In the genomic region with DNA sequence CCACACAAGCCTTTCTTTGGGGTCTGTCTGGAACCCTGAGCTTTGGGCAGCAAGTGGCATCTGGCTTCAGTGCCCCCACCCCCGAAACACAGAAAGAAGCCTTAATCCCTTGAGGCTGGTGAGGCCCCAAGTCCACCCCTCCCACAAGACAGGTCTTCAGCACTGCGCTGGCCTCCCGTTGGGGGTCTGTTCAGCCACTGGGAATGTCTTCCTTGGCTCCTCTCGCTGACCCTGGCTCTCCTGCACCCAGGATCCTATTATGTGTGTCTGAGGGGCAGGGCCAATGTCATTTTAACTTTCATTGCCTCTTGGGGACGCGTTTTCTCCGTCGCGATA, we compare ENCODE assay signal across 9 cellular contexts. TPM values are rescaled to one million over a fixed set of nuclear protein-coding genes. Genes with fewer than 3 reads are reported as not detected.
A peak's percentile ranks its signal among the peaks of the same experiment; 100 is the strongest.
DNase-seq lines count a peak whose midpoint lies in the region; ATAC-seq and TF ChIP-seq lines count a peak whose summit lies in the region.
"Had no signal": no experiment of that assay in that cellular context is flagged by ENCODE, and none has a peak within 500 bp of the region (broad histone marks: within the 10 kb centered on the region; RNA-seq: fewer than 3 reads in every experiment).

No MANE protein-coding gene starts in this region.

- H3K9me3 ChIP-seq in iPS-20b (ENCODE audit: insufficient read depth, low read depth, low read length) (no peaks in the 10 kb centered on the region), thyroid gland (no peaks in the 10 kb centered on the region)

- no peak for TF ChIP-seq CTCF in thyroid gland (IDR thresholded peaks at IDR 0.05)

- no peak for TF ChIP-seq POLR2A in thyroid gland (IDR thresholded peaks at IDR 0.05)

- 10 to 21% methylated on average over 7 to 9 of the region's 9 CpGs for WGBS in thyroid gland, 2 donors

- peaks cover 23% of the 10 kb centered on the region for H3K36me3 ChIP-seq in iPS-20b (ENCODE audit: insufficient read depth, low read depth, low read length)
- H3K36me3 ChIP-seq in thyroid gland: peaks cover 19 to 20% of the 10 kb centered on the region in 2 donors

- ATAC-seq in stimulated activated memory B cell treated with anti-CD40 and anti-IgM and Interleukin-4, amounts not matched to agents 10 μg/mL and 1 μg/mL and 100 μg/mL, for 72 hours: no peak

- H3K27ac ChIP-seq in iPS-20b (ENCODE audit: low read length): no peak overlapping the region
- no peak overlapping the region for H3K27ac ChIP-seq in thyroid gland

- H3K4me1 ChIP-seq in iPS-20b (ENCODE audit: insufficient read depth, low read length) (no peaks in the 10 kb centered on the region), thyroid gland (peaks cover 6 to 15% of the 10 kb centered on the region in 2 donors)

- H3K27me3 Mint-ChIP-seq in activated T-helper 2 cell treated with anti-CD3 and anti-CD28 coated beads, Interferon-gamma antibody, Interleukin-2, Interleukin-4, amounts not matched to agents 10 μg/mL and 5 μg/mL and 100 μg/mL, durations not matched to agents 14 hours and 24 hours and 36 hours (ENCODE audit: low read depth): peaks cover 3% of the 10 kb centered on the region
- peaks cover 24% of the 10 kb centered on the region for H3K27me3 Mint-ChIP-seq in stimulated activated memory B cell treated with anti-CD40 and anti-IgM and Interleukin-4, amounts not matched to agents 10 μg/mL and 1 μg/mL and 100 μg/mL, for 72 hours

- H3K4me3 Mint-ChIP-seq in activated T-helper 2 cell treated with anti-CD3 and anti-CD28 coated beads, Interferon-gamma antibody, Interleukin-2, Interleukin-4, amounts not matched to agents 10 μg/mL and 5 μg/mL and 100 μg/mL, durations not matched to agents 14 hours and 24 hours and 36 hours (ENCODE audit: low read depth): peak overlapping the region; percentile 76
- peak overlapping the region; percentile 88 for H3K4me3 Mint-ChIP-seq in stimulated activated memory B cell treated with anti-CD40 and anti-IgM and Interleukin-4, amounts not matched to agents 10 μg/mL and 1 μg/mL and 100 μg/mL, for 72 hours

- peaks cover 28% of the 10 kb centered on the region for H3K4me1 Mint-ChIP-seq in activated T-helper 2 cell treated with anti-CD3 and anti-CD28 coated beads, Interferon-gamma antibody, Interleukin-2, Interleukin-4, amounts not matched to agents 10 μg/mL and 5 μg/mL and 100 μg/mL, durations not matched to agents 14 hours and 24 hours and 36 hours (ENCODE audit: low read depth)
- peaks cover 23% of the 10 kb centered on the region for H3K4me1 Mint-ChIP-seq in stimulated activated memory B cell treated with anti-CD40 and anti-IgM and Interleukin-4, amounts not matched to agents 10 μg/mL and 1 μg/mL and 100 μg/mL, for 72 hours

- H3K27me3 ChIP-seq in iPS-20b (ENCODE audit: insufficient read depth, low read length) (peaks cover 20% of the 10 kb centered on the region; the same call in 1 of the 2 replicates), thyroid gland (no peaks in the 10 kb centered on the region)

- DNase-seq in NCI-H524 (lab: John Stamatoyannopoulos, UW) (peak; percentile 21 to 42), NCI-H524 treated with DMSO at 0.1 percent for 48 hours (lab: John Stamatoyannopoulos, UW) (no peak), thyroid gland (no peak), EL (no peak), DMS79 (lab: John Stamatoyannopoulos, UW) (no peak)
- DNase-seq in activated T-helper 2 cell treated with anti-CD3 and anti-CD28 coated beads, Interferon-gamma antibody, Interleukin-2, Interleukin-4, amounts not matched to agents 10 μg/mL and 5 μg/mL and 100 μg/mL, durations not matched to agents 14 hours and 24 hours and 36 hours (ENCODE audit: low spot score): no peak

- intact Hi-C loops in activated T-helper 2 cell treated with anti-CD3 and anti-CD28 coated beads, Interferon-gamma antibody, Interleukin-2, Interleukin-4, amounts not matched to agents 10 μg/mL and 5 μg/mL and 100 μg/mL, durations not matched to agents 14 hours and 24 hours and 36 hours (cut with micrococcal nuclease): loop anchor here (2.0 to 5.0 kb wide), 4 partner anchors 35 to 111 kb away; no protein-coding TSS in a partner anchor
- intact Hi-C loops in thyroid gland (cut with DNase I): loop anchor here (10.0 kb wide), 1 partner anchor 53 kb away; a partner anchor contains a TSS

- no peaks in the 10 kb centered on the region for H3K9me3 Mint-ChIP-seq in activated T-helper 2 cell treated with anti-CD3 and anti-CD28 coated beads, Interferon-gamma antibody, Interleukin-2, Interleukin-4, amounts not matched to agents 10 μg/mL and 5 μg/mL and 100 μg/mL, durations not matched to agents 14 hours and 24 hours and 36 hours
- no peaks in the 10 kb centered on the region for H3K9me3 Mint-ChIP-seq in stimulated activated memory B cell treated with anti-CD40 and anti-IgM and Interleukin-4, amounts not matched to agents 10 μg/mL and 1 μg/mL and 100 μg/mL, for 72 hours

- H3K36me3 Mint-ChIP-seq in activated T-helper 2 cell treated with anti-CD3 and anti-CD28 coated beads, Interferon-gamma antibody, Interleukin-2, Interleukin-4, amounts not matched to agents 10 μg/mL and 5 μg/mL and 100 μg/mL, durations not matched to agents 14 hours and 24 hours and 36 hours (ENCODE audit: low read depth): peaks cover 29% of the 10 kb centered on the region
- peaks cover 27% of the 10 kb centered on the region for H3K36me3 Mint-ChIP-seq in stimulated activated memory B cell treated with anti-CD40 and anti-IgM and Interleukin-4, amounts not matched to agents 10 μg/mL and 1 μg/mL and 100 μg/mL, for 72 hours

- H3K4me3 ChIP-seq in iPS-20b (ENCODE audit: low read length) (peak overlapping the region; percentile 66), thyroid gland (replicated peaks in 1 of 3) (peak overlapping the region in 1 of 3 donors; percentile 18)

- peak overlapping the region; percentile 32; the same call in 1 of the 2 replicates for H3K9ac ChIP-seq in iPS-20b (ENCODE audit: low read depth, low read length)

- no peak overlapping the region for H3K27ac Mint-ChIP-seq in activated T-helper 2 cell treated with anti-CD3 and anti-CD28 coated beads, Interferon-gamma antibody, Interleukin-2, Interleukin-4, amounts not matched to agents 10 μg/mL and 5 μg/mL and 100 μg/mL, durations not matched to agents 14 hours and 24 hours and 36 hours
- peak overlapping the region; percentile 70 for H3K27ac Mint-ChIP-seq in stimulated activated memory B cell treated with anti-CD40 and anti-IgM and Interleukin-4, amounts not matched to agents 10 μg/mL and 1 μg/mL and 100 μg/mL, for 72 hours

RNA-seq across cellular contexts. Expression of a gene that starts 26.9 kb away (rescaled TPM):
- total RNA-seq in activated T-helper 2 cell treated with anti-CD3 and anti-CD28 coated beads, Interferon-gamma antibody, Interleukin-2, Interleukin-4, amounts not matched to agents 10 μg/mL and 5 μg/mL and 100 μg/mL, durations not matched to agents 14 hours and 24 hours and 36 hours: 44.0 and 47.0 TPM in 2 replicates
- total RNA-seq in thyroid gland: 100 to 1,000 TPM in 1 of 4 donors, 10 to 100 TPM in 3; 61.6 to 106 (median 76.4) TPM

RNA-seq across cellular contexts. Expression of a gene that starts 31.3 kb away (rescaled TPM):
- total RNA-seq in activated T-helper 2 cell treated with anti-CD3 and anti-CD28 coated beads, Interferon-gamma antibody, Interleukin-2, Interleukin-4, amounts not matched to agents 10 μg/mL and 5 μg/mL and 100 μg/mL, durations not matched to agents 14 hours and 24 hours and 36 hours: not detected in 2 replicates
- not detected for total RNA-seq in thyroid gland
- total RNA-seq: LHCN-M2 had no signal

RNA-seq across cellular contexts. Expression of a gene that starts 52.9 kb away (rescaled TPM):
- total RNA-seq in activated T-helper 2 cell treated with anti-CD3 and anti-CD28 coated beads, Interferon-gamma antibody, Interleukin-2, Interleukin-4, amounts not matched to agents 10 μg/mL and 5 μg/mL and 100 μg/mL, durations not matched to agents 14 hours and 24 hours and 36 hours: 1.6 and 2.2 TPM in 2 replicates
- 10 to 100 TPM in 1 of 4 donors, 1 to 10 TPM in 3; 4.4 to 15.3 (median 7.4) TPM for total RNA-seq in thyroid gland

Comparison
In these comparisons a context has a peak if more than half of its experiments do, and no peak if none do; other contexts are left out.
1. DNase-seq: peak in NCI-H524 (2 of 2); none in NCI-H524 treated with DMSO at 0.1 percent for 48 hours (single experiment), activated T-helper 2 cell treated with anti-CD3 and anti-CD28 coated beads, Interferon-gamma antibody, Interleukin-2, Interleukin-4, amounts not matched to agents 10 μg/mL and 5 μg/mL and 100 μg/mL, durations not matched to agents 14 hours and 24 hours and 36 hours (single experiment), thyroid gland (0 of 2), EL (single experiment) and DMS79 (single experiment).